In genomic region chr6:161353208-161353613, GRCh38 we compare ENCODE assay signal across 11 cellular contexts.
DNase-seq lines count a peak whose midpoint lies in the region; ATAC-seq, FAIRE-seq and TF ChIP-seq lines count a peak whose summit lies in the region.
"Had no signal": no experiment of that assay in that cellular context is flagged by ENCODE, and none has a peak within 500 bp of the region (broad histone marks: within the 10 kb centered on the region; RNA-seq: fewer than 3 reads in every experiment).

No MANE protein-coding gene starts in this region.

- H3K27ac ChIP-seq in astrocyte (ENCODE audit: low read depth, low read length) (no peak overlapping the region), esophagus muscularis mucosa (replicated peaks in 1 of 4) (no peak overlapping the region)

- TF ChIP-seq EP300 in esophagus muscularis mucosa (IDR thresholded peaks at IDR 0.05) = no peak

- H3K27me3 Mint-ChIP-seq in astrocyte (ENCODE audit: low read depth, unreplicated experiment) = no peaks in the 10 kb centered on the region
- H3K27me3 Mint-ChIP-seq: activated CD8-positive, alpha-beta T cell treated with anti-CD3 and anti-CD28 coated beads for 36 hours had no signal

- H3K9ac ChIP-seq in astrocyte (ENCODE audit: low read length) = no peak overlapping the region

- ATAC-seq in Right ventricle myocardium superior (ENCODE audit: poor library complexity) = peak; percentile 64
- no peak for ATAC-seq in stimulated activated effector memory CD8-positive, alpha-beta T cell treated with anti-CD3 and anti-CD28 coated beads, Interleukin-12 subunit alpha, Interleukin-12 subunit beta, amount 100 ng/mL, for 72 hours
- ATAC-seq: activated CD8-positive, alpha-beta T cell treated with anti-CD3 and anti-CD28 coated beads for 36 hours had no signal

- H3K27me3 ChIP-seq in astrocyte (ENCODE audit: insufficient read depth, low read length) (no peaks in the 10 kb centered on the region), esophagus muscularis mucosa (no peaks in the 10 kb centered on the region)

- H3K9me3 Mint-ChIP-seq in astrocyte (ENCODE audit: unreplicated experiment) = peaks cover 2% of the 10 kb centered on the region
- no peaks in the 10 kb centered on the region for H3K9me3 Mint-ChIP-seq in stimulated activated effector memory CD8-positive, alpha-beta T cell treated with anti-CD3 and anti-CD28 coated beads, Interleukin-12 subunit alpha, Interleukin-12 subunit beta, amount 100 ng/mL, for 72 hours
- H3K9me3 Mint-ChIP-seq: activated CD8-positive, alpha-beta T cell treated with anti-CD3 and anti-CD28 coated beads for 36 hours had no signal

- FAIRE-seq in astrocyte (lab: Jason Lieb, UNC) = no peak

- no peaks in the 10 kb centered on the region for H4K20me1 ChIP-seq in astrocyte (ENCODE audit: insufficient read depth, low read length)

- H2AFZ ChIP-seq in astrocyte (ENCODE audit: low read depth, low read length) = no peak overlapping the region

- H3K4me1 Mint-ChIP-seq in astrocyte (ENCODE audit: low read depth, unreplicated experiment) = no peaks in the 10 kb centered on the region
- H3K4me1 Mint-ChIP-seq in stimulated activated effector memory CD8-positive, alpha-beta T cell treated with anti-CD3 and anti-CD28 coated beads, Interleukin-12 subunit alpha, Interleukin-12 subunit beta, amount 100 ng/mL, for 72 hours = peaks cover 15% of the 10 kb centered on the region

- H3K36me3 Mint-ChIP-seq in astrocyte (ENCODE audit: low read depth, unreplicated experiment) = no peaks in the 10 kb centered on the region
- no peaks in the 10 kb centered on the region for H3K36me3 Mint-ChIP-seq in stimulated activated effector memory CD8-positive, alpha-beta T cell treated with anti-CD3 and anti-CD28 coated beads, Interleukin-12 subunit alpha, Interleukin-12 subunit beta, amount 100 ng/mL, for 72 hours

- no peak for TF ChIP-seq POLR2A in esophagus muscularis mucosa (IDR thresholded peaks at IDR 0.05; ENCODE audit: low read depth)

- DNase-seq in Right ventricle myocardium superior = no peak
- DNase-seq in cardiac septum (ENCODE audit: low spot score) = no peak
- no peak for DNase-seq in astrocyte (ENCODE audit: low read depth)
- peak; percentile 61 for DNase-seq in inferior parietal cortex (ENCODE audit: extremely low spot score)
- DNase-seq in esophagus muscularis mucosa (ENCODE audit: extremely low spot score) = no peak
- no peak for DNase-seq in stimulated activated effector memory CD8-positive, alpha-beta T cell treated with anti-CD3 and anti-CD28 coated beads, Interleukin-12 subunit alpha, Interleukin-12 subunit beta, amount 100 ng/mL, for 72 hours (ENCODE audit: low spot score in 2 of 2)
- DNase-seq in NCI-H1105 (lab: John Stamatoyannopoulos, UW) = no peak
- DNase-seq in KG1 (lab: John Stamatoyannopoulos, UW) = no peak
- DNase-seq: activated CD8-positive, alpha-beta T cell treated with anti-CD3 and anti-CD28 coated beads for 36 hours; central memory CD4-positive, alpha-beta T cell; NCI-H2171 had no signal

- H3K4me2 ChIP-seq in astrocyte (ENCODE audit: low read length) = no peak overlapping the region

- no peaks in the 10 kb centered on the region for H3K9me3 ChIP-seq in astrocyte (ENCODE audit: insufficient read depth, low read depth, low read length)
- no peaks in the 10 kb centered on the region for H3K9me3 ChIP-seq in esophagus muscularis mucosa

- no peaks in the 10 kb centered on the region for H3K79me2 ChIP-seq in astrocyte (ENCODE audit: insufficient read depth, low read length)

- no peak overlapping the region for H3K27ac Mint-ChIP-seq in astrocyte (ENCODE audit: unreplicated experiment)
- no peak overlapping the region for H3K27ac Mint-ChIP-seq in stimulated activated effector memory CD8-positive, alpha-beta T cell treated with anti-CD3 and anti-CD28 coated beads, Interleukin-12 subunit alpha, Interleukin-12 subunit beta, amount 100 ng/mL, for 72 hours
- H3K27ac Mint-ChIP-seq: activated CD8-positive, alpha-beta T cell treated with anti-CD3 and anti-CD28 coated beads for 36 hours had no signal

- intact Hi-C loops in Right ventricle myocardium superior (cut with DNase I) (no loop called here), cardiac septum (cut with DNase I) (no loop called here), esophagus muscularis mucosa (cut with DNase I) (no loop called here)

- no peak overlapping the region for H3K4me3 Mint-ChIP-seq in astrocyte (ENCODE audit: unreplicated experiment)
- H3K4me3 Mint-ChIP-seq in stimulated activated effector memory CD8-positive, alpha-beta T cell treated with anti-CD3 and anti-CD28 coated beads, Interleukin-12 subunit alpha, Interleukin-12 subunit beta, amount 100 ng/mL, for 72 hours = no peak overlapping the region
- H3K4me3 Mint-ChIP-seq: activated CD8-positive, alpha-beta T cell treated with anti-CD3 and anti-CD28 coated beads for 36 hours had no signal

- TF ChIP-seq CTCF in astrocyte (IDR thresholded peaks at IDR 0.05; ENCODE audit: insufficient read depth, low read depth, low read length) (peak; percentile 9), esophagus muscularis mucosa (IDR thresholded peaks at IDR 0.05) (no peak)

- no peaks in the 10 kb centered on the region for H3K36me3 ChIP-seq in astrocyte (ENCODE audit: insufficient read depth, low read length)
- no peaks in the 10 kb centered on the region for H3K36me3 ChIP-seq in esophagus muscularis mucosa

- WGBS in esophagus muscularis mucosa = 70% methylated on average over 11 of the region's 11 CpGs

- H3K4me1 ChIP-seq in astrocyte (ENCODE audit: insufficient read depth, low read length) = no peaks in the 10 kb centered on the region
- H3K4me1 ChIP-seq in esophagus muscularis mucosa = no peaks in the 10 kb centered on the region

- H3K4me3 ChIP-seq in astrocyte (ENCODE audit: insufficient read depth, low read depth, low read length) (no peak overlapping the region), esophagus muscularis mucosa (no peak overlapping the region)
